Comparison of ENCODE assay signal across 1 cellular context in the genomic region with DNA sequence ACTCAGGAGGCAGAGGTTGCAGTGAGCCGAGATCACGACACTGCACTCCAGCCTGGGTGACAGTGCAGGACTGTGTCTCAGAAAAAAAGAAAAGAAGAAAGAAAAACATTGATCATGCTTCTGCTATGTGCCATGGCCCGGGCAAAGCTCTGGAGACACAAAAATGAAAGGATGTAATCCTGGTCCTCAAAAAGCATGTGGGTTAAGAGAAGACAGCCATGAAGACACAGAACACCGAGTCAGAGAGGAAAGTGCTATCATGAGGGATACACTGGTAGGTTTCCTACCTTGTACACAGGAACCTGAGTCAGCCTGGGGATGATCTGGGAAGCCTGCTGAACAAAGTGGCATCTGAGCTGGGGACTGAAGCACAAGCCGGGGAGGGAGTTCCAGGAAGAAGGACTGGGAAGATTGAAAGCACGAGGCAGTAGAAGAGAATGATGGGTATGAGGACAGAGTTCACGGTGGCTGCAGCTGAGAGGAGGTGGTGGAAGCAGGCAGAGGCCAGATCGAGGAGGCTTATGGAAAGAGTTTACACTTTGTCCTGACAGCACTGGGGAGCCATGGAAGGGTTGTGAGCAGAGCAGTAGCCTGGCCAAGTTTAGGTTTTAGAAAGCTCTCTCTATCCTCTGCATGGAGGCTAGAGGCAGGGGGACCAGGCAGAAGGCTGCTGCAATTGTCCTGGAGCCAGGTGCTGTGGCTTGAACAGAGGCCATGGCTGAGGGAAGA.
TF ChIP-seq lines count a peak whose summit lies in the region.

No MANE protein-coding gene starts in this region.

TF ChIP-seq in H1, 55 proteins besides CTCF, POLR2A, EP300 and RAD21:
- TF ChIP-seq SP2 (IDR thresholded peaks at IDR 0.05; ENCODE audit: low read length) (no peak), CREB1 (IDR thresholded peaks at IDR 0.05) (no peak), TCF12 (IDR thresholded peaks at IDR 0.05; ENCODE audit: low read depth, low read length) (no peak), CBX5 (IDR thresholded peaks at IDR 0.05; ENCODE audit: low read depth, low read length) (no peak), CHD1 (IDR thresholded peaks at IDR 0.05; ENCODE audit: low read depth, low read length) (no peak), SIRT6 (IDR thresholded peaks at IDR 0.05; ENCODE audit: low read length) (no peak)
TF ChIP-seq in H1: peak in this region for 0.
